Comparison of ENCODE assay signal across 8 cellular contexts in the genomic region with DNA sequence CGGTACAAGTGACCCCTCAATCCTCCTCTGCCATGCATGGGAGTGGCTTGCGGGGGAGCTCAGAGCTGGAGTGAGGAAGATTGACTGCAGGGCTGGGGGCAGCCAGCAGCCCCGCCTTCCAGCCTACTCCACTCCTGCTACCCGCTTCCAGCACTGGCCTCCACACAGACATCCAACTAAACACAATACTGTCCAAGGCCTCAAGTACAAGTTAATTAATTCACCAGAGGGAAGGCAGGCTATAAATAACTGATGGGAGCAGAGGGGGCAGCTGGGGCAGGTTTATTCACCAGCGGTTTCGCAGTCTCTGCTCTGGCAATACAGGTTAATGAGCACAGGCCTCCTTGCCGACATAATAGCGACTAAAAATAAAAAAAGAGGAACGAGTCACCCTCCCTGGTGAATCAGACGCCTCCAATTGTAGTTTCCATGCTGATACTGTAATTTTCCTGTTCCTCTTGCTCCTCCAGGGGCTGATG.
DNase-seq lines count a peak whose midpoint lies in the region; ATAC-seq and TF ChIP-seq lines count a peak whose summit lies in the region.

No MANE protein-coding gene starts in this region.

- no peaks in the 10 kb centered on the region for H3K9me3 Mint-ChIP-seq in natural killer cell treated with Interleukin-12 subunit alpha and Interleukin-12 subunit beta and Interleukin-15 and Interleukin-18, amount 100 ng/mL, for 72 hours
- no peaks in the 10 kb centered on the region for H3K9me3 Mint-ChIP-seq in natural killer cell
- H3K9me3 Mint-ChIP-seq in activated CD4-positive, alpha-beta memory T cell treated with anti-CD3 and anti-CD28 coated beads, Interleukin-2, amount 10 ng/mL, durations not matched to agents 7 days and 5 days, result no peaks in the 10 kb centered on the region

- no peak for ATAC-seq in natural killer cell treated with Interleukin-12 subunit alpha and Interleukin-12 subunit beta and Interleukin-15 and Interleukin-18, amount 100 ng/mL, for 72 hours
- ATAC-seq in natural killer cell, result no peak
- peak; percentile 69 for ATAC-seq in left ventricle myocardium superior

- no peaks in the 10 kb centered on the region for H3K36me3 Mint-ChIP-seq in natural killer cell treated with Interleukin-12 subunit alpha and Interleukin-12 subunit beta and Interleukin-15 and Interleukin-18, amount 100 ng/mL, for 72 hours
- no peaks in the 10 kb centered on the region for H3K36me3 Mint-ChIP-seq in natural killer cell
- no peaks in the 10 kb centered on the region for H3K36me3 Mint-ChIP-seq in activated CD4-positive, alpha-beta memory T cell treated with anti-CD3 and anti-CD28 coated beads, Interleukin-2, amount 10 ng/mL, durations not matched to agents 7 days and 5 days (ENCODE audit: low read depth)

- H3K4me3 Mint-ChIP-seq in natural killer cell treated with Interleukin-12 subunit alpha and Interleukin-12 subunit beta and Interleukin-15 and Interleukin-18, amount 100 ng/mL, for 72 hours, result no peak overlapping the region
- H3K4me3 Mint-ChIP-seq in natural killer cell, result no peak overlapping the region
- no peak overlapping the region for H3K4me3 Mint-ChIP-seq in activated CD4-positive, alpha-beta memory T cell treated with anti-CD3 and anti-CD28 coated beads, Interleukin-2, amount 10 ng/mL, durations not matched to agents 7 days and 5 days

- H3K27ac ChIP-seq in uterus, result peak overlapping the region; percentile 66 to 80
- no peak overlapping the region for H3K27ac ChIP-seq in effector memory CD4-positive, alpha-beta T cell (ENCODE audit: insufficient read depth, low read length, poor library complexity, severe bottlenecking)

- no peaks in the 10 kb centered on the region for H3K9me3 ChIP-seq in uterus
- no peaks in the 10 kb centered on the region for H3K9me3 ChIP-seq in effector memory CD4-positive, alpha-beta T cell (ENCODE audit: control insufficient read depth, low read length)

- POLR2A ChIA-PET in activated CD4-positive, alpha-beta memory T cell treated with anti-CD3 and anti-CD28 coated beads, Interleukin-2, amount 10 ng/mL, durations not matched to agents 7 days and 5 days (lab: Charles Lee), result no interaction called here

- peaks cover 31 to 33% of the 10 kb centered on the region in 2 donors for H3K27me3 Mint-ChIP-seq in natural killer cell treated with Interleukin-12 subunit alpha and Interleukin-12 subunit beta and Interleukin-15 and Interleukin-18, amount 100 ng/mL, for 72 hours
- peaks cover 17 to 27% of the 10 kb centered on the region in 2 donors for H3K27me3 Mint-ChIP-seq in natural killer cell (ENCODE audit: low read depth in 2 of 2)
- peaks cover 30% of the 10 kb centered on the region for H3K27me3 Mint-ChIP-seq in activated CD4-positive, alpha-beta memory T cell treated with anti-CD3 and anti-CD28 coated beads, Interleukin-2, amount 10 ng/mL, durations not matched to agents 7 days and 5 days

- peak; percentile 37 for DNase-seq in natural killer cell treated with Interleukin-12 subunit alpha and Interleukin-12 subunit beta and Interleukin-15 and Interleukin-18, amount 100 ng/mL, for 72 hours (ENCODE audit: low spot score)
- DNase-seq in natural killer cell (no peak), SHP77 (lab: John Stamatoyannopoulos, UW) (peak; percentile 63 to 65), left ventricle myocardium superior (peak; percentile 46), uterus (peak; percentile 72 to 82), NCI-H1048 (lab: John Stamatoyannopoulos, UW) (no peak)
- DNase-seq in activated CD4-positive, alpha-beta memory T cell treated with anti-CD3 and anti-CD28 coated beads, Interleukin-2, amount 10 ng/mL, durations not matched to agents 7 days and 5 days, result no peak
- DNase-seq in effector memory CD4-positive, alpha-beta T cell, result no peak

- H3K4me3 ChIP-seq in uterus, result no peak overlapping the region
- H3K4me3 ChIP-seq in effector memory CD4-positive, alpha-beta T cell (ENCODE audit: insufficient read depth, low read depth, low read length, poor library complexity, severe bottlenecking), result no peak overlapping the region

- intact Hi-C loops in natural killer cell (cut with micrococcal nuclease), result no loop called here
- intact Hi-C loops in left ventricle myocardium superior (cut with micrococcal nuclease), result loop anchor here (10.0 kb wide), 1 partner anchor 169 kb away; a partner anchor contains a TSS
- intact Hi-C loops in uterus (cut with DNase I; ENCODE audit: low total_unique reads), result no loop called here

- no peak for TF ChIP-seq POLR2A in uterus (IDR thresholded peaks at IDR 0.05)

- peaks cover 50 to 53% of the 10 kb centered on the region in 2 donors for H3K4me1 Mint-ChIP-seq in natural killer cell treated with Interleukin-12 subunit alpha and Interleukin-12 subunit beta and Interleukin-15 and Interleukin-18, amount 100 ng/mL, for 72 hours (ENCODE audit: low read depth in 2 of 2)
- H3K4me1 Mint-ChIP-seq in natural killer cell, result peaks cover 55 to 77% of the 10 kb centered on the region in 2 donors
- peaks cover 22% of the 10 kb centered on the region for H3K4me1 Mint-ChIP-seq in activated CD4-positive, alpha-beta memory T cell treated with anti-CD3 and anti-CD28 coated beads, Interleukin-2, amount 10 ng/mL, durations not matched to agents 7 days and 5 days

- no peaks in the 10 kb centered on the region for H3K36me3 ChIP-seq in uterus
- H3K36me3 ChIP-seq in effector memory CD4-positive, alpha-beta T cell (ENCODE audit: control insufficient read depth, insufficient read depth, low read length), result no peaks in the 10 kb centered on the region

- CTCF ChIA-PET in activated CD4-positive, alpha-beta memory T cell treated with anti-CD3 and anti-CD28 coated beads, Interleukin-2, amount 10 ng/mL, durations not matched to agents 7 days and 5 days (lab: Charles Lee), result no interaction called here

- H3K4me1 ChIP-seq in uterus, result peaks cover 11 to 22% of the 10 kb centered on the region in 2 donors
- H3K4me1 ChIP-seq in effector memory CD4-positive, alpha-beta T cell (ENCODE audit: control insufficient read depth, insufficient read depth, low read length, poor library complexity, severe bottlenecking), result peaks cover 16% of the 10 kb centered on the region

- H3K27me3 ChIP-seq in uterus, result no peaks in the 10 kb centered on the region
- no peaks in the 10 kb centered on the region for H3K27me3 ChIP-seq in effector memory CD4-positive, alpha-beta T cell (replicated peaks; ENCODE audit: control insufficient read depth, insufficient read depth, low read length, poor library complexity, severe bottlenecking)

- H3K27ac Mint-ChIP-seq in natural killer cell treated with Interleukin-12 subunit alpha and Interleukin-12 subunit beta and Interleukin-15 and Interleukin-18, amount 100 ng/mL, for 72 hours, result no peak overlapping the region
- no peak overlapping the region for H3K27ac Mint-ChIP-seq in natural killer cell
- no peak overlapping the region for H3K27ac Mint-ChIP-seq in activated CD4-positive, alpha-beta memory T cell treated with anti-CD3 and anti-CD28 coated beads, Interleukin-2, amount 10 ng/mL, durations not matched to agents 7 days and 5 days

- TF ChIP-seq CTCF in natural killer cell (IDR thresholded peaks at IDR 0.05) (no peak), uterus (IDR thresholded peaks at IDR 0.05) (no peak)

Comparison
In these comparisons a context has a peak if more than half of its experiments do, and no peak if none do; other contexts are left out.
1. DNase-seq: peak in natural killer cell treated with Interleukin-12 subunit alpha and Interleukin-12 subunit beta and Interleukin-15 and Interleukin-18, amount 100 ng/mL, for 72 hours (single experiment), SHP77 (2 of 2), left ventricle myocardium superior (single experiment) and uterus (2 of 2); none in natural killer cell (single experiment), activated CD4-positive, alpha-beta memory T cell treated with anti-CD3 and anti-CD28 coated beads, Interleukin-2, amount 10 ng/mL, durations not matched to agents 7 days and 5 days (single experiment), NCI-H1048 (single experiment) and effector memory CD4-positive, alpha-beta T cell (0 of 3).